Comparison of ENCODE assay signal across 1 cellular context in the genomic region with DNA sequence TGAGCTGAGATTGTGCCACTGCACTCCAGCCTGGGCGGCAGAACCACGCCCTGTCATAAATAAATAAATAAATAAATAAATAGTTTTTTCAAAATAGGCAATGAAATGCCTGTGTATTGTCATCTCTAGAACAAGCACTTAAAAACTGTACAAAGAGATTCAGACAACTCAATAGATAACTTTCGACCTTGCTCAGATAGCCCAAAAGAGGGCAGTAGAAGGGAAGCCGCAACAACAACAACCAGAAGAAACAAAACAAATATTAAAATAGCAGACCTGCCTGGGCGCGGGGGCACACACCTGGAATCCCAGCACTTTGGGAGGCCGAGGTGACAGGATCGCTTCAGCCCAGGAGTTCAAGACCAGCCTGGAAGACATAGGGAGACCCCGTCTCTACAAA.
TF ChIP-seq lines count a peak whose summit lies in the region.

No MANE protein-coding gene starts in this region.

TF ChIP-seq in IMR-90, 13 proteins besides CTCF, POLR2A, EP300 and RAD21:
- no peak for TF ChIP-seq RFX5 (IDR thresholded peaks at IDR 0.05; ENCODE audit: low read depth, low read length)
- TF ChIP-seq CEBPB (IDR thresholded peaks at IDR 0.05; ENCODE audit: low read depth, low read length) = no peak
- no peak for TF ChIP-seq RCOR1 (IDR thresholded peaks at IDR 0.05; ENCODE audit: insufficient replicate concordance, low read length)
- no peak for TF ChIP-seq BHLHE40 (IDR thresholded peaks at IDR 0.05; ENCODE audit: low read depth, low read length)
- TF ChIP-seq CHD1 (IDR thresholded peaks at IDR 0.05; ENCODE audit: low read depth, low read length) = no peak
- no peak for TF ChIP-seq MAZ (IDR thresholded peaks at IDR 0.05; ENCODE audit: borderline replicate concordance, low read depth, low read length)
- no peak for TF ChIP-seq NFE2L2 (IDR thresholded peaks at IDR 0.05; ENCODE audit: low read depth, low read length)
- no peak for TF ChIP-seq MAFK (IDR thresholded peaks at IDR 0.05; ENCODE audit: low read depth, low read length)
- TF ChIP-seq SMC3 (IDR thresholded peaks at IDR 0.05; ENCODE audit: low read depth, low read length) = no peak
- no peak for TF ChIP-seq FOS (IDR thresholded peaks at IDR 0.05; ENCODE audit: low read depth, low read length)
- TF ChIP-seq MXI1 (IDR thresholded peaks at IDR 0.05; ENCODE audit: borderline replicate concordance, low read depth, low read length) = no peak
- TF ChIP-seq, protein P1, sequence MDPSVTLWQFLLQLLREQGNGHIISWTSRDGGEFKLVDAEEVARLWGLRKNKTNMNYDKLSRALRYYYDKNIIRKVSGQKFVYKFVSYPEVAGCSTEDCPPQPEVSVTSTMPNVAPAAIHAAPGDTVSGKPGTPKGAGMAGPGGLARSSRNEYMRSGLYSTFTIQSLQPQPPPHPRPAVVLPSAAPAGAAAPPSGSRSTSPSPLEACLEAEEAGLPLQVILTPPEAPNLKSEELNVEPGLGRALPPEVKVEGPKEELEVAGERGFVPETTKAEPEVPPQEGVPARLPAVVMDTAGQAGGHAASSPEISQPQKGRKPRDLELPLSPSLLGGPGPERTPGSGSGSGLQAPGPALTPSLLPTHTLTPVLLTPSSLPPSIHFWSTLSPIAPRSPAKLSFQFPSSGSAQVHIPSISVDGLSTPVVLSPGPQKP (IDR thresholded peaks at IDR 0.05; ENCODE audit: borderline replicate concordance, low read depth, low read length) = no peak
- TF ChIP-seq, protein P2, sequence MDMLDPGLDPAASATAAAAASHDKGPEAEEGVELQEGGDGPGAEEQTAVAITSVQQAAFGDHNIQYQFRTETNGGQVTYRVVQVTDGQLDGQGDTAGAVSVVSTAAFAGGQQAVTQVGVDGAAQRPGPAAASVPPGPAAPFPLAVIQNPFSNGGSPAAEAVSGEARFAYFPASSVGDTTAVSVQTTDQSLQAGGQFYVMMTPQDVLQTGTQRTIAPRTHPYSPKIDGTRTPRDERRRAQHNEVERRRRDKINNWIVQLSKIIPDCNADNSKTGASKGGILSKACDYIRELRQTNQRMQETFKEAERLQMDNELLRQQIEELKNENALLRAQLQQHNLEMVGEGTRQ (IDR thresholded peaks at IDR 0.05; ENCODE audit: low read depth, low read length) = no peak
TF ChIP-seq in IMR-90: peak in this region for 0.
